In genomic region chr2:189558516-189559263, GRCh38 we compare ENCODE assay signal across 26 cellular contexts. TPM values are rescaled to one million over a fixed set of nuclear protein-coding genes. Genes with fewer than 3 reads are reported as not detected.
DNase-seq lines count a peak whose midpoint lies in the region; ATAC-seq and TF ChIP-seq lines count a peak whose summit lies in the region.
"Had no signal": no experiment of that assay in that cellular context is flagged by ENCODE, and none has a peak within 500 bp of the region (broad histone marks: within the 10 kb centered on the region; RNA-seq: fewer than 3 reads in every experiment).

No MANE protein-coding gene starts in this region.

- no peaks in the 10 kb centered on the region for H3K36me3 ChIP-seq in breast epithelium
- peaks cover 24% of the 10 kb centered on the region for H3K36me3 ChIP-seq in left ventricle myocardium inferior
- peaks cover 4 to 5% of the 10 kb centered on the region in 2 donors for H3K36me3 ChIP-seq in aorta (ENCODE audit: control insufficient read depth in 1 of 2, insufficient read depth in 2 of 2, low read length in 1 of 2)
- H3K36me3 ChIP-seq: MG63 had no signal

- no peaks in the 10 kb centered on the region for H3K4me1 ChIP-seq in breast epithelium
- H3K4me1 ChIP-seq in left ventricle myocardium inferior, result peaks cover 60% of the 10 kb centered on the region
- H3K4me1 ChIP-seq in aorta (ENCODE audit: control insufficient read depth in 1 of 2, insufficient read depth in 2 of 2, low read length in 2 of 2), result peaks cover 3 to 10% of the 10 kb centered on the region in 2 donors

- POLR2A ChIA-PET in MCF 10A (lab: Yijun Ruan, JAX), result interaction anchor here (0.6 to 1.0 kb wide), 3 partner anchors 10 to 18 kb away, joined by 3 to 5 read pairs (median 4); no protein-coding TSS in a partner anchor

- TF ChIP-seq POLR2A in breast epithelium (IDR thresholded peaks at IDR 0.05), result no peak

- H3K36me3 Mint-ChIP-seq in MCF 10A (ENCODE audit: insufficient read depth, unreplicated experiment) (no peaks in the 10 kb centered on the region), nephron (ENCODE audit: low read depth) (peaks cover 16% of the 10 kb centered on the region)
- H3K36me3 Mint-ChIP-seq in activated naive CD4-positive, alpha-beta T cell treated with anti-CD3 and anti-CD28 coated beads, Interleukin-2, amount 50 U/mL, for 72 hours, result peaks cover 3% of the 10 kb centered on the region in 2 donors

- DNase-seq in breast epithelium (ENCODE audit: low spot score in 2 of 2), result no peak
- no peak for DNase-seq in MCF 10A (ENCODE audit: unreplicated experiment)
- no peak for DNase-seq in left ventricle myocardium inferior
- no peak for DNase-seq in aorta
- no peak for DNase-seq in activated naive CD4-positive, alpha-beta T cell treated with anti-CD3 and anti-CD28 coated beads, Interleukin-2, amount 50 U/mL, for 72 hours (ENCODE audit: low spot score in 2 of 2)
- no peak for DNase-seq in iPS-NIHi11 (ENCODE audit: low spot score)
- DNase-seq in NCI-H1105 (lab: John Stamatoyannopoulos, UW), result no peak
- DNase-seq: activated CD4-positive, alpha-beta T cell treated with anti-CD3 and anti-CD28 coated beads for 1 hour; activated effector memory CD4-positive, alpha-beta T cell treated with anti-CD3 and anti-CD28 coated beads, Interleukin-2, amount 50 U/mL, for 16 hours; activated naive CD8-positive, alpha-beta T cell treated with anti-CD3 and anti-CD28 coated beads, Interleukin-2, amount 10 ng/mL, durations not matched to agents 7 days and 5 days; cerebellar nuclear complex; DMS79; GDM1; HCEC 1CT; kidney; MG63; NCI-H2081 treated with DMSO at 0.1 percent for 48 hours; NCI-H226; NCI-H774; nucleus accumbens; stomach had no signal

- H3K4me1 Mint-ChIP-seq in MCF 10A (ENCODE audit: insufficient read depth, unreplicated experiment) (peaks cover 7% of the 10 kb centered on the region), nephron (peaks cover 67% of the 10 kb centered on the region)

- ATAC-seq in aorta (ENCODE audit: low FRiP score), result no peak
- ATAC-seq in activated naive CD4-positive, alpha-beta T cell treated with anti-CD3 and anti-CD28 coated beads, Interleukin-2, amount 50 U/mL, for 72 hours, result no peak

- H3K9me3 Mint-ChIP-seq in MCF 10A (ENCODE audit: unreplicated experiment), result no peaks in the 10 kb centered on the region
- no peaks in the 10 kb centered on the region for H3K9me3 Mint-ChIP-seq in nephron
- H3K9me3 Mint-ChIP-seq in activated naive CD4-positive, alpha-beta T cell treated with anti-CD3 and anti-CD28 coated beads, Interleukin-2, amount 50 U/mL, for 72 hours, result no peaks in the 10 kb centered on the region
- H3K9me3 Mint-ChIP-seq: activated naive CD8-positive, alpha-beta T cell treated with anti-CD3 and anti-CD28 coated beads, Interleukin-2, amount 10 ng/mL, durations not matched to agents 7 days and 5 days; T-helper 1 cell treated with Interleukin-12 subunit alpha and Interleukin-12 subunit beta and Interleukin-4 antibody, amounts not matched to agents 30 μg/mL and 1 μg/mL, for 36 hours; type B pancreatic cell had no signal

- 38 to 45% methylated on average over 6 of the region's 6 CpGs for WGBS in aorta, 2 donors

- H3K27me3 ChIP-seq in breast epithelium (no peaks in the 10 kb centered on the region), left ventricle myocardium inferior (ENCODE audit: low read depth) (no peaks in the 10 kb centered on the region), aorta (ENCODE audit: control insufficient read depth in 1 of 2, insufficient read depth in 2 of 2, low read length in 1 of 2) (no peaks in the 10 kb centered on the region)
- H3K27me3 ChIP-seq: MG63, stomach had no signal

- BruUV-seq in MCF 10A (replicated peaks; lab: Mats Ljungman, UMichigan), result no TSS peak

- H3K27ac Mint-ChIP-seq in MCF 10A (ENCODE audit: low read depth, unreplicated experiment) (no peak overlapping the region), nephron (peak overlapping the region; percentile 95 to 97 (median 96))
- H3K27ac Mint-ChIP-seq in activated naive CD4-positive, alpha-beta T cell treated with anti-CD3 and anti-CD28 coated beads, Interleukin-2, amount 50 U/mL, for 72 hours, result peak overlapping the region in 1 of 2 donors; percentile 60
- H3K27ac Mint-ChIP-seq: activated naive CD8-positive, alpha-beta T cell treated with anti-CD3 and anti-CD28 coated beads, Interleukin-2, amount 10 ng/mL, durations not matched to agents 7 days and 5 days; T-helper 1 cell treated with Interleukin-12 subunit alpha and Interleukin-12 subunit beta and Interleukin-4 antibody, amounts not matched to agents 30 μg/mL and 1 μg/mL, for 36 hours had no signal

- intact Hi-C loops in breast epithelium (cut with DNase I; ENCODE audit: low total_unique reads) (no loop called here), MCF 10A (cut with micrococcal nuclease) (no loop called here), left ventricle myocardium inferior (cut with micrococcal nuclease) (no loop called here), aorta (cut with DNase I) (no loop called here)

- H3K4me3 Mint-ChIP-seq in MCF 10A (ENCODE audit: unreplicated experiment) (no peak overlapping the region), nephron (no peak overlapping the region)
- H3K4me3 Mint-ChIP-seq: activated naive CD8-positive, alpha-beta T cell treated with anti-CD3 and anti-CD28 coated beads, Interleukin-2, amount 10 ng/mL, durations not matched to agents 7 days and 5 days; T-helper 1 cell treated with Interleukin-12 subunit alpha and Interleukin-12 subunit beta and Interleukin-4 antibody, amounts not matched to agents 30 μg/mL and 1 μg/mL, for 36 hours; type B pancreatic cell had no signal

- peak overlapping the region; percentile 5 to 44 for H3K27ac ChIP-seq in breast epithelium
- H3K27ac ChIP-seq in left ventricle myocardium inferior (replicated peaks), result peak overlapping the region; percentile 66
- H3K27ac ChIP-seq in aorta (ENCODE audit: low read depth in 1 of 2, low read length in 2 of 2), result peak overlapping the region; percentile 76 to 86
- H3K27ac ChIP-seq: C4-2B had no signal

- H3K27me3 Mint-ChIP-seq in MCF 10A (ENCODE audit: insufficient read depth, unreplicated experiment) (no peaks in the 10 kb centered on the region), nephron (ENCODE audit: low read depth) (no peaks in the 10 kb centered on the region)
- H3K27me3 Mint-ChIP-seq: activated naive CD8-positive, alpha-beta T cell treated with anti-CD3 and anti-CD28 coated beads, Interleukin-2, amount 10 ng/mL, durations not matched to agents 7 days and 5 days; type B pancreatic cell had no signal

- CTCF ChIA-PET in MCF 10A (lab: Yijun Ruan, JAX), result interaction anchor here (0.8 kb wide), 1 partner anchor 102 kb away, joined by 3 read pairs; no protein-coding TSS in a partner anchor

- TF ChIP-seq CTCF in breast epithelium (IDR thresholded peaks at IDR 0.05), result no peak
- TF ChIP-seq CTCF in MCF 10A (IDR thresholded peaks at IDR 0.05; ENCODE audit: unreplicated experiment), result no peak
- no peak for TF ChIP-seq CTCF in left ventricle myocardium inferior (IDR thresholded peaks at IDR 0.05; ENCODE audit: borderline replicate concordance)
- TF ChIP-seq CTCF in nephron (IDR thresholded peaks at IDR 0.05; ENCODE audit: unreplicated experiment in 3 of 3), result no peak

- no peaks in the 10 kb centered on the region for H3K9me3 ChIP-seq in breast epithelium
- no peaks in the 10 kb centered on the region for H3K9me3 ChIP-seq in left ventricle myocardium inferior (replicated peaks)
- no peaks in the 10 kb centered on the region for H3K9me3 ChIP-seq in aorta (ENCODE audit: control insufficient read depth, low read length)
- H3K9me3 ChIP-seq: MG63, stomach had no signal

- H3K4me3 ChIP-seq in breast epithelium (no peak overlapping the region), left ventricle myocardium inferior (no peak overlapping the region), aorta (ENCODE audit: low read length in 2 of 2) (no peak overlapping the region)
- H3K4me3 ChIP-seq: K562, MG63, stomach had no signal

RNA-seq across cellular contexts. Expression of gene SLC40A1, which starts 21.9 kb away (rescaled TPM):
- total RNA-seq in breast epithelium, result 100 to 1,000 TPM in 2 of 3 donors, 10 to 100 TPM in 1; 42.2 to 183 (median 162) TPM
- total RNA-seq in MCF 10A (2022), result 0.15 TPM in 1 of 2 replicates, not detected in the other
- 44.0 TPM for total RNA-seq in left ventricle myocardium inferior
- 10 to 100 TPM; 48.8 to 95.6 TPM for total RNA-seq in aorta
- 100 to 1,000 TPM; 110 to 170 TPM for polyA plus RNA-seq in aorta
- 1 to 10 TPM; 1.6 to 4.6 TPM for total RNA-seq in activated naive CD4-positive, alpha-beta T cell treated with anti-CD3 and anti-CD28 coated beads, Interleukin-2, amount 50 U/mL, for 72 hours

Comparison
In these comparisons a context has a peak if more than half of its experiments do, and no peak if none do; other contexts are left out.
1. H3K27ac ChIP-seq: peak in every context shown above with its lines; median percentile 81 in aorta; 66 in left ventricle myocardium inferior; 24 in breast epithelium.